2 cellular contexts compared by ENCODE assay signal in genomic region chr12:53344824-53345485, GRCh38.
TF ChIP-seq lines count a peak whose summit lies in the region.

No MANE protein-coding gene starts in this region.

TF ChIP-seq in HEK293T, 16 proteins besides CTCF, POLR2A, EP300 and RAD21:
- TF ChIP-seq FOXA1 (IDR thresholded peaks at IDR 0.05): no peak
- no peak for TF ChIP-seq LEF1 (IDR thresholded peaks at IDR 0.05; ENCODE audit: borderline replicate concordance)
- no peak for TF ChIP-seq SUZ12 (IDR thresholded peaks at IDR 0.05)
- TF ChIP-seq CTBP1 (IDR thresholded peaks at IDR 0.05; ENCODE audit: borderline replicate concordance): no peak
- TF ChIP-seq ELF4 (IDR thresholded peaks at IDR 0.05): no peak
- no peak for TF ChIP-seq FOXK2 (IDR thresholded peaks at IDR 0.05)
- no peak for TF ChIP-seq ZNF384 (IDR thresholded peaks at IDR 0.05)
- TF ChIP-seq FOXM1 (IDR thresholded peaks at IDR 0.05; ENCODE audit: borderline replicate concordance): no peak
- no peak for TF ChIP-seq PKNOX1 (IDR thresholded peaks at IDR 0.05)
- no peak for TF ChIP-seq TARDBP (IDR thresholded peaks at IDR 0.05)
- TF ChIP-seq BHLHE40 (IDR thresholded peaks at IDR 0.05; ENCODE audit: borderline replicate concordance): no peak
- TF ChIP-seq ARNT (IDR thresholded peaks at IDR 0.05): no peak
- no peak for TF ChIP-seq HDGF (IDR thresholded peaks at IDR 0.05; ENCODE audit: borderline replicate concordance)
- TF ChIP-seq L3MBTL2 (conservative IDR thresholded peaks at IDR 0.05): no peak

TF ChIP-seq in HepG2, 621 proteins besides CTCF, POLR2A, EP300 and RAD21 (continues in another document):
- TF ChIP-seq TBX2 (CRISPR knock-in tag; IDR thresholded peaks at IDR 0.05; ENCODE audit: borderline replicate concordance) (no peak), ZNF574 (CRISPR knock-in tag; IDR thresholded peaks at IDR 0.05) (peak; percentile 70), PATZ1 (CRISPR knock-in tag; IDR thresholded peaks at IDR 0.05) (peak; percentile 61), ZBTB42 (CRISPR knock-in tag; IDR thresholded peaks at IDR 0.05) (peak; percentile 99), TGIF2 (CRISPR knock-in tag; IDR thresholded peaks at IDR 0.05) (0 out of 2 replicates have a peak, but pooled peaks have one; percentile 14), KDM2A (CRISPR knock-in tag; IDR thresholded peaks at IDR 0.05; ENCODE audit: borderline replicate concordance, low read depth) (peak; percentile 47; the same call in 1 of the 2 replicates), ZNF205 (CRISPR knock-in tag; IDR thresholded peaks at IDR 0.05) (0 out of 2 replicates have a peak, but pooled peaks have one; percentile 41), FOXP1 (IDR thresholded peaks at IDR 0.05) (no peak), FOXP1 (CRISPR knock-in tag; IDR thresholded peaks at IDR 0.05) (no peak), GABPB1 (CRISPR knock-in tag; IDR thresholded peaks at IDR 0.05) (peak; percentile 37; the same call in 1 of the 2 replicates), HDAC1 (CRISPR knock-in tag; IDR thresholded peaks at IDR 0.05) (peak; percentile 26; the same call in 1 of the 2 replicates), STAG1 (CRISPR knock-in tag; IDR thresholded peaks at IDR 0.05) (peak; percentile 74), KLF16 (CRISPR knock-in tag; IDR thresholded peaks at IDR 0.05) (0 out of 4 replicates have a peak, but pooled peaks of 1 of the 2 experiments have one; percentile 32), ELF3 (CRISPR knock-in tag; IDR thresholded peaks at IDR 0.05) (peak; percentile 35; the same call in 1 of the 2 replicates), ZNF580 (CRISPR knock-in tag; IDR thresholded peaks at IDR 0.05; ENCODE audit: borderline replicate concordance, low read depth) (peak; percentile 32; the same call in 1 of the 2 replicates), IKZF4 (CRISPR knock-in tag; IDR thresholded peaks at IDR 0.05; ENCODE audit: borderline replicate concordance, low read depth, not compliant biosample characterization) (no peak), KLF12 (CRISPR knock-in tag; IDR thresholded peaks at IDR 0.05; ENCODE audit: borderline replicate concordance) (0 out of 2 replicates have a peak, but pooled peaks have one; percentile 24), ERF (CRISPR knock-in tag; IDR thresholded peaks at IDR 0.05) (peak; percentile 31; the same call in 1 of the 2 replicates), ZNF687 (CRISPR knock-in tag; IDR thresholded peaks at IDR 0.05) (peak; percentile 48), CEBPB (IDR thresholded peaks at IDR 0.05; ENCODE audit: borderline replicate concordance, low read depth, low read length) (no peak), ZNF234 (CRISPR knock-in tag; conservative IDR thresholded peaks at IDR 0.05) (0 out of 2 replicates have a peak, but pooled peaks have one; percentile 50), ZNF142 (CRISPR knock-in tag; IDR thresholded peaks at IDR 0.05) (0 out of 2 replicates have a peak, but pooled peaks have one; percentile 31), ASH2L (IDR thresholded peaks at IDR 0.05; ENCODE audit: insufficient read length, low read depth, low read length) (peak; percentile 31), HNRNPLL (IDR thresholded peaks at IDR 0.05; ENCODE audit: low read depth, low read length, poor library complexity, severe bottlenecking) (peak; percentile 54), SALL2 (CRISPR knock-in tag; IDR thresholded peaks at IDR 0.05) (peak; percentile 48; the same call in 1 of the 2 replicates), ZFP91 (CRISPR knock-in tag; IDR thresholded peaks at IDR 0.05; ENCODE audit: borderline replicate concordance) (peak; percentile 58; the same call in 1 of the 2 replicates), ZNF33A (CRISPR knock-in tag; IDR thresholded peaks at IDR 0.05; ENCODE audit: borderline replicate concordance) (no peak), MXD3 (CRISPR knock-in tag; IDR thresholded peaks at IDR 0.05) (0 out of 2 replicates have a peak, but pooled peaks have one; percentile 23), ATF5 (CRISPR knock-in tag; IDR thresholded peaks at IDR 0.05; ENCODE audit: low read depth) (no peak)
